Comparison of ENCODE assay signal across 8 cellular contexts in genomic region chr16:8621221-8621571, GRCh38. TPM values are rescaled to one million over a fixed set of nuclear protein-coding genes. Genes with fewer than 3 reads are reported as not detected.
DNase-seq lines count a peak whose midpoint lies in the region; TF ChIP-seq lines count a peak whose summit lies in the region.

No MANE protein-coding gene starts in this region.

- peaks cover 9% of the 10 kb centered on the region for H3K36me3 ChIP-seq in ectodermal cell (ENCODE audit: control insufficient read depth, insufficient read depth, low read length)
- H3K36me3 ChIP-seq in neural cell (ENCODE audit: insufficient read depth, low read length) = no peaks in the 10 kb centered on the region

- TF ChIP-seq CTCF in C4-2B (conservative IDR thresholded peaks at IDR 0.05) (no peak), LNCaP clone FGC (IDR thresholded peaks at IDR 0.05; ENCODE audit: control insufficient read depth, extremely low read depth, insufficient read depth) (no peak), neural cell (IDR thresholded peaks at IDR 0.05; ENCODE audit: poor library complexity, severe bottlenecking) (no peak)

- H3K9me2 ChIP-seq in neural cell (ENCODE audit: insufficient read depth, low read length) = no peaks in the 10 kb centered on the region

- no peaks in the 10 kb centered on the region for H3K27me3 ChIP-seq in ectodermal cell (ENCODE audit: control insufficient read depth, insufficient read depth, low read length, poor library complexity, severe bottlenecking)
- no peaks in the 10 kb centered on the region for H3K27me3 ChIP-seq in neural cell (ENCODE audit: insufficient read depth, low read depth, low read length)

- H3K9me3 ChIP-seq in ectodermal cell (ENCODE audit: control insufficient read depth, low read length) (no peaks in the 10 kb centered on the region), neural cell (ENCODE audit: low read length) (no peaks in the 10 kb centered on the region)

- TF ChIP-seq RAD21 in neural cell (conservative IDR thresholded peaks at IDR 0.05) = no peak

- H3K4me2 ChIP-seq in neural cell (ENCODE audit: low read length) = no peak overlapping the region

- DNase-seq in LNCaP clone FGC (ENCODE audit: low read depth) = no peak
- DNase-seq in NCI-H82 treated with DMSO at 0.1 percent for 48 hours (lab: John Stamatoyannopoulos, UW; ENCODE audit: unreplicated experiment) = no peak
- DNase-seq in stimulated activated CD4-positive, alpha-beta T cell treated with anti-CD3 and anti-CD28 coated beads, Interleukin-4, amount 100 ng/mL, for 24 hours = no peak
- no peak for DNase-seq in NCI-H345 treated with DMSO at 0.1 percent for 48 hours (lab: John Stamatoyannopoulos, UW; ENCODE audit: unreplicated experiment)
- DNase-seq in AG08395 (ENCODE audit: low spot score) = no peak

- WGBS in ectodermal cell, 2 experiments = 24 to 28% methylated on average over 11 to 12 of the region's 12 CpGs

- no peak for TF ChIP-seq EP300 in neural cell (conservative IDR thresholded peaks at IDR 0.05; ENCODE audit: poor library complexity, severe bottlenecking)

- H3K4me1 ChIP-seq in ectodermal cell (ENCODE audit: control insufficient read depth, insufficient read depth, low read length) = peaks cover 8% of the 10 kb centered on the region

- peak overlapping the region; percentile 83 for H3K4me3 ChIP-seq in LNCaP clone FGC (ENCODE audit: low read depth, low read length)
- H3K4me3 ChIP-seq in ectodermal cell (ENCODE audit: insufficient read depth, low read depth, low read length) = peak overlapping the region; percentile 94
- H3K4me3 ChIP-seq in neural cell (ENCODE audit: low read length) = peak overlapping the region; percentile 87

- peaks cover 35% of the 10 kb centered on the region for H3K79me2 ChIP-seq in neural cell (replicated peaks; ENCODE audit: insufficient read depth, low read length)

- H2AFZ ChIP-seq in neural cell (ENCODE audit: low read depth, low read length) = no peak overlapping the region

- H4K20me1 ChIP-seq in neural cell (ENCODE audit: insufficient read depth) = no peaks in the 10 kb centered on the region

- peak overlapping the region; percentile 93 for H3K27ac ChIP-seq in C4-2B
- no peak overlapping the region for H3K27ac ChIP-seq in ectodermal cell (ENCODE audit: insufficient read depth, low read depth, low read length, poor library complexity, severe bottlenecking)
- H3K27ac ChIP-seq in neural cell (ENCODE audit: low read length) = no peak overlapping the region

- peak overlapping the region; percentile 90 for H3K9ac ChIP-seq in neural cell (ENCODE audit: low read length)

- no peaks in the 10 kb centered on the region for H3F3A ChIP-seq in neural cell (ENCODE audit: insufficient read depth, low read length, poor library complexity, severe bottlenecking)

TF ChIP-seq in neural cell, 6 proteins besides CTCF, POLR2A, EP300 and RAD21:
- TF ChIP-seq, protein P1, sequence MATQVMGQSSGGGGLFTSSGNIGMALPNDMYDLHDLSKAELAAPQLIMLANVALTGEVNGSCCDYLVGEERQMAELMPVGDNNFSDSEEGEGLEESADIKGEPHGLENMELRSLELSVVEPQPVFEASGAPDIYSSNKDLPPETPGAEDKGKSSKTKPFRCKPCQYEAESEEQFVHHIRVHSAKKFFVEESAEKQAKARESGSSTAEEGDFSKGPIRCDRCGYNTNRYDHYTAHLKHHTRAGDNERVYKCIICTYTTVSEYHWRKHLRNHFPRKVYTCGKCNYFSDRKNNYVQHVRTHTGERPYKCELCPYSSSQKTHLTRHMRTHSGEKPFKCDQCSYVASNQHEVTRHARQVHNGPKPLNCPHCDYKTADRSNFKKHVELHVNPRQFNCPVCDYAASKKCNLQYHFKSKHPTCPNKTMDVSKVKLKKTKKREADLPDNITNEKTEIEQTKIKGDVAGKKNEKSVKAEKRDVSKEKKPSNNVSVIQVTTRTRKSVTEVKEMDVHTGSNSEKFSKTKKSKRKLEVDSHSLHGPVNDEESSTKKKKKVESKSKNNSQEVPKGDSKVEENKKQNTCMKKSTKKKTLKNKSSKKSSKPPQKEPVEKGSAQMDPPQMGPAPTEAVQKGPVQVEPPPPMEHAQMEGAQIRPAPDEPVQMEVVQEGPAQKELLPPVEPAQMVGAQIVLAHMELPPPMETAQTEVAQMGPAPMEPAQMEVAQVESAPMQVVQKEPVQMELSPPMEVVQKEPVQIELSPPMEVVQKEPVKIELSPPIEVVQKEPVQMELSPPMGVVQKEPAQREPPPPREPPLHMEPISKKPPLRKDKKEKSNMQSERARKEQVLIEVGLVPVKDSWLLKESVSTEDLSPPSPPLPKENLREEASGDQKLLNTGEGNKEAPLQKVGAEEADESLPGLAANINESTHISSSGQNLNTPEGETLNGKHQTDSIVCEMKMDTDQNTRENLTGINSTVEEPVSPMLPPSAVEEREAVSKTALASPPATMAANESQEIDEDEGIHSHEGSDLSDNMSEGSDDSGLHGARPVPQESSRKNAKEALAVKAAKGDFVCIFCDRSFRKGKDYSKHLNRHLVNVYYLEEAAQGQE (IDR thresholded peaks at IDR 0.05; ENCODE audit: borderline replicate concordance) = no peak
- TF ChIP-seq EZH2 (IDR thresholded peaks at IDR 0.05; ENCODE audit: borderline replicate concordance, insufficient read depth, low read length, poor library complexity, severe bottlenecking) (no peak), TAF1 (IDR thresholded peaks at IDR 0.05; ENCODE audit: low read depth) (no peak), MXI1 (conservative IDR thresholded peaks at IDR 0.05; ENCODE audit: poor library complexity, severe bottlenecking) (no peak), SMC3 (conservative IDR thresholded peaks at IDR 0.05; ENCODE audit: poor library complexity) (no peak), POLR2AphosphoS5 (IDR thresholded peaks at IDR 0.05) (no peak)

RNA-seq across cellular contexts. Expression of gene METTL22, which starts 0.3 kb away (rescaled TPM):
- polyA plus RNA-seq in ectodermal cell (2013, experiment 1 of 4) = 45.3 TPM
- polyA plus RNA-seq in ectodermal cell (2013, experiment 2 of 4) = 39.9 TPM
- 30.4 TPM for polyA plus RNA-seq in ectodermal cell (2013, experiment 3 of 4)
- 34.4 TPM for polyA plus RNA-seq in ectodermal cell (2013, experiment 4 of 4)
- 51.3 and 64.5 TPM in 2 replicates for polyA plus RNA-seq in neural cell
- polyA minus RNA-seq in neural cell = 35.1 and 41.0 TPM in 2 replicates

RNA-seq across cellular contexts. Expression of gene TMEM114, which starts 30.9 kb away (rescaled TPM):
- polyA plus RNA-seq in ectodermal cell (2013, experiment 1 of 4) = 1.1 TPM
- polyA plus RNA-seq in ectodermal cell (2013, experiment 2 of 4) = 0.43 TPM
- 0.64 TPM for polyA plus RNA-seq in ectodermal cell (2013, experiment 3 of 4)
- polyA plus RNA-seq in ectodermal cell (2013, experiment 4 of 4) = not detected
- polyA plus RNA-seq in neural cell = 0.62 TPM in 1 of 2 replicates, not detected in the other
- polyA minus RNA-seq in neural cell = not detected in 2 replicates

RNA-seq across cellular contexts. Expression of gene ABAT, which starts 53.2 kb away (rescaled TPM):
- 14.6 TPM for polyA plus RNA-seq in ectodermal cell (2013, experiment 1 of 4)
- polyA plus RNA-seq in ectodermal cell (2013, experiment 2 of 4) = 13.1 TPM
- polyA plus RNA-seq in ectodermal cell (2013, experiment 3 of 4) = 14.0 TPM
- polyA plus RNA-seq in ectodermal cell (2013, experiment 4 of 4) = 14.9 TPM
- 125 and 132 TPM in 2 replicates for polyA plus RNA-seq in neural cell
- polyA minus RNA-seq in neural cell = 187 and 206 TPM in 2 replicates
